ENCODE assay signal across 10 cellular contexts in the genomic region with DNA sequence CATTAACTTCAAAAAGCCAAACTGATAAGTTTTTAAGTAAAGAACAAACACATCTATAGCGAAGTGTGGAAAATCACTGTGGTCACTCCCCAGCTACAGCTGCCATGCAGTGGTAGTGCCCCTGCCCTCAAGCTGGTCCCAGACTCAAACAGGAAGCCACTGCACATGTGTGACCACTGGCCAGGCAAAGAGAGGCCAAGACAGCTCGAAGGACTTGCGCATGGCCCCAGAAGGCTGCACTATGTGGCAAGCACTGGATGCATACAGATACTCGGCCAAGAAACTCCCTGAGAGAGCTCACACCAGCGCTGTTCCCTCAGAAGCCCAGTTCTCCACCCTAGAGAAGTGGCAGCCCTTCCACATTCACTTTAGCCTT.
A peak's percentile ranks its signal among the peaks of the same experiment; 100 is the strongest.
DNase-seq lines count a peak whose midpoint lies in the region; ATAC-seq and TF ChIP-seq lines count a peak whose summit lies in the region.
"Had no signal": no experiment of that assay in that cellular context is flagged by ENCODE, and none has a peak within 500 bp of the region (broad histone marks: within the 10 kb centered on the region; RNA-seq: fewer than 3 reads in every experiment).

No MANE protein-coding gene starts in this region.

- H3K9me3 ChIP-seq in left lung = no peaks in the 10 kb centered on the region
- no peaks in the 10 kb centered on the region for H3K9me3 ChIP-seq in aorta (ENCODE audit: control insufficient read depth, low read length)

- intact Hi-C loops in left lung (cut with DNase I) = no loop called here
- intact Hi-C loops in aorta (cut with DNase I) = no loop called here

- H3K4me1 Mint-ChIP-seq in activated naive CD4-positive, alpha-beta T cell treated with anti-CD3 and anti-CD28 coated beads, Interleukin-2, amount 50 U/mL, for 24 hours = peaks cover 90% of the 10 kb centered on the region
- peaks cover 84% of the 10 kb centered on the region for H3K4me1 Mint-ChIP-seq in brain

- H3K27me3 Mint-ChIP-seq in activated naive CD4-positive, alpha-beta T cell treated with anti-CD3 and anti-CD28 coated beads, Interleukin-2, amount 50 U/mL, for 24 hours = no peaks in the 10 kb centered on the region
- H3K27me3 Mint-ChIP-seq in brain = no peaks in the 10 kb centered on the region

- peak overlapping the region; percentile 72 for H3K27ac Mint-ChIP-seq in activated naive CD4-positive, alpha-beta T cell treated with anti-CD3 and anti-CD28 coated beads, Interleukin-2, amount 50 U/mL, for 24 hours
- H3K27ac Mint-ChIP-seq in brain = peak overlapping the region in 4 of 5 experiments; percentile 76 to 83 (median 78)

- H3K36me3 ChIP-seq in left lung (no peaks in the 10 kb centered on the region), aorta (ENCODE audit: control insufficient read depth in 1 of 2, insufficient read depth in 2 of 2, low read length in 1 of 2) (no peaks in the 10 kb centered on the region)

- H3K4me1 ChIP-seq in left lung (peaks cover 41 to 86% of the 10 kb centered on the region in 2 donors), aorta (ENCODE audit: control insufficient read depth in 1 of 2, insufficient read depth in 2 of 2, low read length in 2 of 2) (peaks cover 0 to 2% of the 10 kb centered on the region in 2 donors)

- no peaks in the 10 kb centered on the region for H3K9me3 Mint-ChIP-seq in activated naive CD4-positive, alpha-beta T cell treated with anti-CD3 and anti-CD28 coated beads, Interleukin-2, amount 50 U/mL, for 24 hours
- H3K9me3 Mint-ChIP-seq in brain = no peaks in the 10 kb centered on the region

- H3K27ac ChIP-seq in left lung (peak overlapping the region in 1 of 2 donors; percentile 51), aorta (ENCODE audit: low read depth in 1 of 2, low read length in 2 of 2) (peak overlapping the region in 1 of 2 donors; percentile 41)

- no peak for TF ChIP-seq CTCF in brain (conservative IDR thresholded peaks at IDR 0.05)
- TF ChIP-seq CTCF in left lung (IDR thresholded peaks at IDR 0.05) = no peak

- DNase-seq in activated naive CD4-positive, alpha-beta T cell treated with anti-CD3 and anti-CD28 coated beads, Interleukin-2, amount 50 U/mL, for 16 hours = no peak
- DNase-seq in left lung (no peak), aorta (peak; percentile 63 to 78), NCI-H1092 treated with DMSO at 0.1 percent for 48 hours (lab: John Stamatoyannopoulos, UW) (no peak), left lobe of liver (ENCODE audit: low spot score) (no peak)
- DNase-seq: activated CD4-positive, alpha-beta T cell treated with anti-CD3 and anti-CD28 coated beads, Interleukin-2, amount 50 U/mL, for 4 hours; NCI-H1436 treated with DMSO at 0.1 percent for 48 hours had no signal

- ATAC-seq in left lung (peak; percentile 5), aorta (ENCODE audit: low FRiP score) (peak; percentile 36), HG03025 (IDR thresholded peaks at IDR 0.05; ENCODE audit: low FRiP score, unreplicated experiment) (no peak), left lobe of liver (no peak)

- peak overlapping the region; percentile 69 for H3K4me3 Mint-ChIP-seq in activated naive CD4-positive, alpha-beta T cell treated with anti-CD3 and anti-CD28 coated beads, Interleukin-2, amount 50 U/mL, for 24 hours
- H3K4me3 Mint-ChIP-seq in brain = no peak overlapping the region

- no peaks in the 10 kb centered on the region for H3K36me3 Mint-ChIP-seq in activated naive CD4-positive, alpha-beta T cell treated with anti-CD3 and anti-CD28 coated beads, Interleukin-2, amount 50 U/mL, for 24 hours
- no peaks in the 10 kb centered on the region for H3K36me3 Mint-ChIP-seq in brain

- no peaks in the 10 kb centered on the region for H3K27me3 ChIP-seq in left lung
- no peaks in the 10 kb centered on the region for H3K27me3 ChIP-seq in aorta (ENCODE audit: control insufficient read depth in 1 of 2, insufficient read depth in 2 of 2, low read length in 1 of 2)

- 47 to 62% methylated on average over 5 of the region's 5 CpGs for WGBS in aorta, 2 donors

- no peak overlapping the region for H3K4me3 ChIP-seq in left lung
- H3K4me3 ChIP-seq in aorta (ENCODE audit: low read length in 2 of 2) = no peak overlapping the region

Comparison
In these comparisons a context has a peak if more than half of its experiments do, and no peak if none do; other contexts are left out.
1. DNase-seq: peak in aorta (2 of 2); none in activated naive CD4-positive, alpha-beta T cell treated with anti-CD3 and anti-CD28 coated beads, Interleukin-2, amount 50 U/mL, for 16 hours (single experiment), left lung (0 of 2), NCI-H1092 treated with DMSO at 0.1 percent for 48 hours (single experiment) and left lobe of liver (single experiment).
2. ATAC-seq: peak in left lung (single experiment) and aorta (single experiment); none in HG03025 (single experiment) and left lobe of liver (single experiment).